In the genomic region with DNA sequence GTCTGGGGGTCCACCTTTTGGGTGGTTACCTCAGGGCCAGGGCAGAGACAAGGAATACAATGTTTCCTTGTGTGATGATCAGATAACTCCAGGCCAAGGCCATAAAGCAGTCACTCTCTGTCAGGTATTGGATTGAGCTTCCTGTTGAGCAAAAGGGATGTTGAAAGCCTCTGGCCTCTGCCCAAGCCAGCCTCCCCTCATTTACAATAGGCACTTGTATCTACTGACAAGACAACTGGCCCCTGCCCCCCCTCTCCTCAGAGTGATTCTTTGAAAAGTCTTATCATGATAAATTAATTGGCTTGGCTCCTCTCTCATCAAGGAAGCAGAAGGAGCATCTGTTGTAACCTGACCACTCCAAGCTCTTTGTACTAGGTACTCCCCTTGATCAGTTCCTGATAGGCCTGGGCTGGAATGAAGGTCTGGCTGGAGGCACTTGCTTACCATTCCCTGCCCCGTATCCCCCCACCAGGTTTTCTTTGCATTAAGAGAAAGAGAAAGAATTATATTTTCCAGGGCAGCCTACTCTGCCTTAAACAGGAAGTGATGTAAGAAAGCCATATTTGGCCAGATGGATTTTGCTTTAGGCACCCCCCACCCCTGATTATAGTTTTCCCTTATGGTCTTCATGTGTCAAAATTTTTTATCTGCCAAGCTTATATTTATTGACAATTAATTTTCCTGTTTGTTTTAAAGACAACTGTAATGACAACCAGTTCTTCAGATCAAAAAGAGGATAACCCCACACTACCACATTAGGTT, we compare ENCODE assay signal across 1 cellular context.
TF ChIP-seq lines count a peak whose summit lies in the region.

No MANE protein-coding gene starts in this region.

TF ChIP-seq in H1, 55 proteins besides CTCF, POLR2A, EP300 and RAD21:
- TF ChIP-seq, protein P1, sequence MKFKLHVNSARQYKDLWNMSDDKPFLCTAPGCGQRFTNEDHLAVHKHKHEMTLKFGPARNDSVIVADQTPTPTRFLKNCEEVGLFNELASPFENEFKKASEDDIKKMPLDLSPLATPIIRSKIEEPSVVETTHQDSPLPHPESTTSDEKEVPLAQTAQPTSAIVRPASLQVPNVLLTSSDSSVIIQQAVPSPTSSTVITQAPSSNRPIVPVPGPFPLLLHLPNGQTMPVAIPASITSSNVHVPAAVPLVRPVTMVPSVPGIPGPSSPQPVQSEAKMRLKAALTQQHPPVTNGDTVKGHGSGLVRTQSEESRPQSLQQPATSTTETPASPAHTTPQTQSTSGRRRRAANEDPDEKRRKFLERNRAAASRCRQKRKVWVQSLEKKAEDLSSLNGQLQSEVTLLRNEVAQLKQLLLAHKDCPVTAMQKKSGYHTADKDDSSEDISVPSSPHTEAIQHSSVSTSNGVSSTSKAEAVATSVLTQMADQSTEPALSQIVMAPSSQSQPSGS (IDR thresholded peaks at IDR 0.05; ENCODE audit: low read length): no peak
- TF ChIP-seq CHD2 (IDR thresholded peaks at IDR 0.05; ENCODE audit: low read length): no peak
- TF ChIP-seq, protein P2, sequence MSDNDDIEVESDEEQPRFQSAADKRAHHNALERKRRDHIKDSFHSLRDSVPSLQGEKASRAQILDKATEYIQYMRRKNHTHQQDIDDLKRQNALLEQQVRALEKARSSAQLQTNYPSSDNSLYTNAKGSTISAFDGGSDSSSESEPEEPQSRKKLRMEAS (IDR thresholded peaks at IDR 0.05): no peak
- TF ChIP-seq SRF (IDR thresholded peaks at IDR 0.05; ENCODE audit: low read depth, low read length): peak; percentile 51; the same call in 1 of the 2 replicates
